9 cellular contexts compared by ENCODE assay signal in the genomic region with DNA sequence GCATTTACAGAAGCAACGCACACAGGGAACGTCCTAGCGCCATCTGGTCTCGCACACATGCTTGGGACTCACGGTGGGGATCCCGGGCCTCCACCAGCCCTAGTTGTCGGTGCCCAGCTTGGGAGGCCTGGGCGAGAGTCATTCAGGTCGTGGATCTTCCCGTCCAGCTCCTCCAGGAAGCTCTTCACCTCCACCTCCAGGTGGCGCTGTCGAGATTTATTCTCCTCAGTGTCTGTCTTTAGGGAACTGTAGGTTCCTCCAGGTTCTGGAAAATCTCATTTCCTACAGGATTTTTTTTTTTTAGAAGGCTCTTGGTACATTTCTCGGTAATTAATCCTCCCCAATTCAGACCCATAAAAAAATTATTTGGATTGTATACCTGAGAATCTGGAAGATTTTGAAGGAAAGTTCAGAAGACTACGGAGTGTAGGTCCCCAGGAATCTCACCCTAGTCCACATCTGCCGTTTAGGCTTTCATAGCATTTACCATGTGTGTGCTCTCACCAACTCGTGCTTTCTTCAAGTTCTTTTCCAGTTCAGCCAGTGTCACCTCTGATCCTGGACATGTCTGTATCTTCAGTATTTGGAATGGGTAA.
A peak's percentile ranks its signal among the peaks of the same experiment; 100 is the strongest.
DNase-seq lines count a peak whose midpoint lies in the region; ATAC-seq lines count a peak whose summit lies in the region.
"Had no signal": no experiment of that assay in that cellular context is flagged by ENCODE, and none has a peak within 500 bp of the region (broad histone marks: within the 10 kb centered on the region; RNA-seq: fewer than 3 reads in every experiment).

No MANE protein-coding gene starts in this region.

- H3K27ac Mint-ChIP-seq in natural killer cell treated with Interleukin-12 subunit alpha and Interleukin-12 subunit beta and Interleukin-15 and Interleukin-18, amount 100 ng/mL, for 72 hours: no peak overlapping the region
- H3K27ac Mint-ChIP-seq: nephron had no signal

- peak; percentile 25 for DNase-seq in NCI-H345 (lab: John Stamatoyannopoulos, UW)
- no peak for DNase-seq in NCI-H345 treated with DMSO at 0.1 percent for 48 hours (lab: John Stamatoyannopoulos, UW; ENCODE audit: unreplicated experiment)
- peak; percentile 32 for DNase-seq in RPMI7951 (ENCODE audit: low read depth)
- DNase-seq in activated effector memory CD4-positive, alpha-beta T cell treated with anti-CD3 and anti-CD28 coated beads, Interleukin-2, amount 50 U/mL, for 16 hours: peak; percentile 89
- DNase-seq in natural killer cell treated with Interleukin-12 subunit alpha and Interleukin-12 subunit beta and Interleukin-15 and Interleukin-18, amount 100 ng/mL, for 72 hours (ENCODE audit: low spot score): peak; percentile 66
- no peak for DNase-seq in islet precursor cell
- DNase-seq in iPS-NIHi7 (ENCODE audit: extremely low spot score): no peak

- H3K9me3 Mint-ChIP-seq in natural killer cell treated with Interleukin-12 subunit alpha and Interleukin-12 subunit beta and Interleukin-15 and Interleukin-18, amount 100 ng/mL, for 72 hours: no peaks in the 10 kb centered on the region

- H3K4me1 Mint-ChIP-seq in natural killer cell treated with Interleukin-12 subunit alpha and Interleukin-12 subunit beta and Interleukin-15 and Interleukin-18, amount 100 ng/mL, for 72 hours (ENCODE audit: low read depth in 2 of 2): no peaks in the 10 kb centered on the region
- H3K4me1 Mint-ChIP-seq: nephron had no signal

- peaks cover 21 to 29% of the 10 kb centered on the region in 2 donors for H3K27me3 Mint-ChIP-seq in natural killer cell treated with Interleukin-12 subunit alpha and Interleukin-12 subunit beta and Interleukin-15 and Interleukin-18, amount 100 ng/mL, for 72 hours

- peak in 1 of 2 donors; percentile 31 for ATAC-seq in natural killer cell treated with Interleukin-12 subunit alpha and Interleukin-12 subunit beta and Interleukin-15 and Interleukin-18, amount 100 ng/mL, for 72 hours
- no peak for ATAC-seq in GM21360 (IDR thresholded peaks at IDR 0.05; ENCODE audit: unreplicated experiment)

- no peaks in the 10 kb centered on the region for H3K36me3 Mint-ChIP-seq in natural killer cell treated with Interleukin-12 subunit alpha and Interleukin-12 subunit beta and Interleukin-15 and Interleukin-18, amount 100 ng/mL, for 72 hours

- no peak overlapping the region for H3K4me3 Mint-ChIP-seq in natural killer cell treated with Interleukin-12 subunit alpha and Interleukin-12 subunit beta and Interleukin-15 and Interleukin-18, amount 100 ng/mL, for 72 hours
- H3K4me3 Mint-ChIP-seq: nephron had no signal

Comparison
In these comparisons a context has a peak if more than half of its experiments do, and no peak if none do; other contexts are left out.
1. DNase-seq: peak in NCI-H345 (single experiment), RPMI7951 (single experiment), activated effector memory CD4-positive, alpha-beta T cell treated with anti-CD3 and anti-CD28 coated beads, Interleukin-2, amount 50 U/mL, for 16 hours (single experiment) and natural killer cell treated with Interleukin-12 subunit alpha and Interleukin-12 subunit beta and Interleukin-15 and Interleukin-18, amount 100 ng/mL, for 72 hours (single experiment); none in NCI-H345 treated with DMSO at 0.1 percent for 48 hours (single experiment), islet precursor cell (single experiment) and iPS-NIHi7 (single experiment).